Comparison of ENCODE assay signal across 8 cellular contexts in genomic region chr6:30913721-30914075, GRCh38. TPM values are rescaled to one million over a fixed set of nuclear protein-coding genes. Genes with fewer than 3 reads are reported as not detected.
DNase-seq lines count a peak whose midpoint lies in the region; ATAC-seq lines count a peak whose summit lies in the region.

No MANE protein-coding gene starts in this region.

- H3K36me3 ChIP-seq in subcutaneous abdominal adipose tissue (ENCODE audit: control insufficient read depth in 5 of 5, insufficient read depth in 5 of 5, low read length in 5 of 5): peaks cover 0 to 50% (median 44%) of the 10 kb centered on the region in 5 donors

- CTCF ChIA-PET in activated CD4-positive, alpha-beta T cell treated with anti-CD3 and anti-CD28 coated beads for 36 hours (lab: Charles Lee): interaction anchor here (0.6 to 7.4 kb wide), 25 partner anchors 8 to 1222 kb away, joined by 3 to 92 read pairs (median 4); no protein-coding TSS in a partner anchor

- peak overlapping the region in 4 of 5 donors; percentile 60 to 78 (median 69) for H3K4me3 ChIP-seq in subcutaneous abdominal adipose tissue (ENCODE audit: low read depth in 1 of 5, low read length in 5 of 5)

- H3K9ac ChIP-seq in subcutaneous abdominal adipose tissue (ENCODE audit: low read length in 5 of 5): peak overlapping the region in 4 of 5 donors; percentile 56 to 95 (median 75)

- peaks cover 4 to 39% (median 36%) of the 10 kb centered on the region in 5 donors for H3K4me1 ChIP-seq in subcutaneous abdominal adipose tissue (ENCODE audit: control insufficient read depth in 5 of 5, insufficient read depth in 5 of 5, low read length in 5 of 5)

- no peaks in the 10 kb centered on the region for H3K27me3 ChIP-seq in subcutaneous abdominal adipose tissue (ENCODE audit: control insufficient read depth in 5 of 5, insufficient read depth in 4 of 5, low read length in 5 of 5)

- peak overlapping the region; percentile 95 for H3K27ac Mint-ChIP-seq in activated CD4-positive, alpha-beta T cell treated with anti-CD3 and anti-CD28 coated beads for 36 hours
- no peak overlapping the region for H3K27ac Mint-ChIP-seq in activated naive CD8-positive, alpha-beta T cell

- peak overlapping the region; percentile 87 for H3K4me3 Mint-ChIP-seq in activated CD4-positive, alpha-beta T cell treated with anti-CD3 and anti-CD28 coated beads for 36 hours
- H3K4me3 Mint-ChIP-seq in activated naive CD8-positive, alpha-beta T cell: peak overlapping the region; percentile 95

- H3K27ac ChIP-seq in subcutaneous abdominal adipose tissue (ENCODE audit: low read depth, low read length): peak overlapping the region; percentile 89

- H3K9me3 ChIP-seq in subcutaneous abdominal adipose tissue (ENCODE audit: control insufficient read depth in 5 of 5, low read length in 5 of 5): no peaks in the 10 kb centered on the region

- H3K9me3 Mint-ChIP-seq in activated CD4-positive, alpha-beta T cell treated with anti-CD3 and anti-CD28 coated beads for 36 hours (ENCODE audit: low read depth): no peaks in the 10 kb centered on the region
- no peaks in the 10 kb centered on the region for H3K9me3 Mint-ChIP-seq in activated naive CD8-positive, alpha-beta T cell (ENCODE audit: low read depth)

- no peak for ATAC-seq in activated CD4-positive, alpha-beta T cell treated with anti-CD3 and anti-CD28 coated beads for 36 hours
- no peak for ATAC-seq in HG02678 (IDR thresholded peaks at IDR 0.05; ENCODE audit: unreplicated experiment)

- peaks cover 48% of the 10 kb centered on the region for H3K36me3 Mint-ChIP-seq in activated CD4-positive, alpha-beta T cell treated with anti-CD3 and anti-CD28 coated beads for 36 hours (ENCODE audit: low read depth)
- H3K36me3 Mint-ChIP-seq in activated naive CD8-positive, alpha-beta T cell: peaks cover 16% of the 10 kb centered on the region

- no peaks in the 10 kb centered on the region for H3K27me3 Mint-ChIP-seq in activated CD4-positive, alpha-beta T cell treated with anti-CD3 and anti-CD28 coated beads for 36 hours
- no peaks in the 10 kb centered on the region for H3K27me3 Mint-ChIP-seq in activated naive CD8-positive, alpha-beta T cell

- POLR2A ChIA-PET in activated CD4-positive, alpha-beta T cell treated with anti-CD3 and anti-CD28 coated beads for 36 hours (lab: Charles Lee): interaction anchor here (0.9 kb wide), 1 partner anchor 85 kb away, joined by 3 read pairs; no protein-coding TSS in a partner anchor

- intact Hi-C loops in activated CD4-positive, alpha-beta T cell treated with anti-CD3 and anti-CD28 coated beads for 36 hours (cut with DNase I, micrococcal nuclease): loop anchor here (1.0 to 5.0 kb wide), 8 partner anchors 85 to 701 kb away; partner anchors contain the start of genes C6orf136 (in 1 of the 2), GNL1 (in 1 of the 2), IER3 (in 1 of the 2) and PRR3 (in 1 of the 2)

- peaks cover 29% of the 10 kb centered on the region for H3K4me1 Mint-ChIP-seq in activated CD4-positive, alpha-beta T cell treated with anti-CD3 and anti-CD28 coated beads for 36 hours
- H3K4me1 Mint-ChIP-seq in activated naive CD8-positive, alpha-beta T cell (ENCODE audit: low read depth): peaks cover 41% of the 10 kb centered on the region

- DNase-seq in activated CD4-positive, alpha-beta T cell treated with anti-CD3 and anti-CD28 coated beads for 36 hours: no peak
- DNase-seq in activated CD4-positive, alpha-beta T cell treated with anti-CD3 and anti-CD28 coated beads, Interleukin-2, amount 50 U/mL, for 4 hours: no peak
- DNase-seq in inferior parietal cortex (ENCODE audit: extremely low spot score) (peak; percentile 15), DMS153 (lab: John Stamatoyannopoulos, UW) (no peak)
- DNase-seq in stimulated activated CD4-positive, alpha-beta T cell treated with anti-CD3 and anti-CD28 coated beads, Interleukin-2, amount 100 ng/mL, for 24 hours: no peak

RNA-seq across cellular contexts. Expression of gene VARS2, which starts 0.3 kb away (rescaled TPM):
- total RNA-seq in activated CD4-positive, alpha-beta T cell treated with anti-CD3 and anti-CD28 coated beads for 36 hours: 10 to 100 TPM; 68.1 to 81.1 TPM

RNA-seq across cellular contexts. Expression of gene GTF2H4, which starts 5.7 kb away (rescaled TPM):
- 10 to 100 TPM; 35.9 to 40.9 TPM for total RNA-seq in activated CD4-positive, alpha-beta T cell treated with anti-CD3 and anti-CD28 coated beads for 36 hours

RNA-seq across cellular contexts. Expression of gene SFTA2, which starts 18.3 kb away (rescaled TPM):
- not detected for total RNA-seq in activated CD4-positive, alpha-beta T cell treated with anti-CD3 and anti-CD28 coated beads for 36 hours

RNA-seq across cellular contexts. Expression of gene MUCL3, which starts 27.1 kb away (rescaled TPM):
- total RNA-seq in activated CD4-positive, alpha-beta T cell treated with anti-CD3 and anti-CD28 coated beads for 36 hours: not detected

RNA-seq across cellular contexts. Expression of gene DDR1, which starts 29.4 kb away (rescaled TPM):
- total RNA-seq in activated CD4-positive, alpha-beta T cell treated with anti-CD3 and anti-CD28 coated beads for 36 hours: 10 to 100 TPM in 1 of 2 experiments, 1 to 10 TPM in 1; 9.5 to 12.6 TPM
